Comparison of ENCODE assay signal across 8 cellular contexts in genomic region chr1:232805269-232806070, GRCh38. TPM values are rescaled to one million over a fixed set of nuclear protein-coding genes. Genes with fewer than 3 reads are reported as not detected.
A peak's percentile ranks its signal among the peaks of the same experiment; 100 is the strongest.
DNase-seq lines count a peak whose midpoint lies in the region; ATAC-seq and TF ChIP-seq lines count a peak whose summit lies in the region.

Gene MAP10, plus strand, starts transcription at chr1:232805416. Its CDS starts 34 bp downstream, at chr1:232805450.

- H3K4me1 Mint-ChIP-seq in CD8-positive, alpha-beta memory T cell = peaks cover 20 to 34% (median 24%) of the 10 kb centered on the region in 3 donors

- ATAC-seq in GM19468 (IDR thresholded peaks at IDR 0.05; ENCODE audit: extremely low read depth, unreplicated experiment) = peak; percentile 90
- peak; percentile 86 to 93 (median 90) for ATAC-seq in heart right ventricle

- H3K27me3 Mint-ChIP-seq in CD8-positive, alpha-beta memory T cell = peaks cover 1 to 13% of the 10 kb centered on the region in 2 donors

- peaks cover 9% of the 10 kb centered on the region for H3K4me1 ChIP-seq in CD8-positive, alpha-beta memory T cell (ENCODE audit: insufficient read depth, low read length)
- H3K4me1 ChIP-seq in heart right ventricle (peaks cover 0 to 57% (median 50%) of the 10 kb centered on the region in 9 donors), tibial nerve (peaks cover 0 to 12% (median 4%) of the 10 kb centered on the region in 4 donors)

- WGBS in adipose tissue, 3 donors = 5 to 7% (median 6%) methylated on average over 72 to 74 of the region's 74 CpGs
- 1 to 3% methylated on average over 74 of the region's 74 CpGs for WGBS in heart right ventricle, 2 donors
- 4 to 14% methylated on average over 67 to 70 of the region's 74 CpGs for WGBS in tibial nerve, 2 donors

- TF ChIP-seq EP300 in tibial nerve (IDR thresholded peaks at IDR 0.05) = peak in 1 of 2 donors; percentile 16

- H3K9me3 ChIP-seq in CD8-positive, alpha-beta memory T cell (ENCODE audit: low read length) = no peaks in the 10 kb centered on the region
- H3K9me3 ChIP-seq in heart right ventricle (peaks cover 0 to 19% (median 0%) of the 10 kb centered on the region in 11 donors), tibial nerve (peaks cover 0 to 27% (median 0%) of the 10 kb centered on the region in 4 donors)

- POLR2A ChIA-PET in CD8-positive, alpha-beta memory T cell (lab: Charles Lee) = no interaction called here

- peak within 1 kb of the TSS; percentile 71 for H3K4me3 ChIP-seq in CD8-positive, alpha-beta memory T cell (ENCODE audit: low read length)
- H3K4me3 ChIP-seq in heart right ventricle (peak within 1 kb of the TSS; percentile 69 to 87 (median 78)), tibial nerve (peak within 1 kb of the TSS; percentile 52 to 96 (median 72))

- intact Hi-C loops in heart right ventricle (cut with DNase I) = loop anchor here in 6 of 10 donors (5.0 to 10.0 kb wide), 5 partner anchors 139 to 173 kb away; partner anchors contain the start of genes NTPCR (in 4 of the 6) and SIPA1L2 (in 4 of the 6)
- intact Hi-C loops in posterior vena cava (cut with DNase I) = no loop called here

- peaks cover 19 to 29% (median 24%) of the 10 kb centered on the region in 5 donors for H3K9me3 Mint-ChIP-seq in CD8-positive, alpha-beta memory T cell

- H3K4me3 Mint-ChIP-seq in CD8-positive, alpha-beta memory T cell = peak within 1 kb of the TSS; percentile 87 to 95 (median 89)

- DNase-seq in CD8-positive, alpha-beta memory T cell = peak; percentile 40 to 83 (median 65)
- peak; percentile 66 for DNase-seq in HuH-7 (ENCODE audit: low spot score)
- peak; percentile 49 for DNase-seq in T follicular helper cell (ENCODE audit: low read depth)
- DNase-seq in heart right ventricle = peak; percentile 79 to 83
- peak; percentile 93 for DNase-seq in posterior vena cava (ENCODE audit: low spot score)
- peak; percentile 16 to 23 for DNase-seq in tibial nerve (ENCODE audit: low spot score in 2 of 2)

- no peaks in the 10 kb centered on the region for H3K27me3 ChIP-seq in CD8-positive, alpha-beta memory T cell (ENCODE audit: insufficient read depth, low read length, poor library complexity, severe bottlenecking)
- H3K27me3 ChIP-seq in heart right ventricle (no peaks in the 10 kb centered on the region), tibial nerve (no peaks in the 10 kb centered on the region)

- H3K27ac ChIP-seq in CD8-positive, alpha-beta memory T cell (ENCODE audit: low read depth, low read length) = no peak within 1 kb of the TSS
- H3K27ac ChIP-seq in adipose tissue (ENCODE audit: low read depth, low read length) (peak within 1 kb of the TSS; percentile 72), heart right ventricle (peak within 1 kb of the TSS; percentile 81 to 98 (median 94)), tibial nerve (peak within 1 kb of the TSS; percentile 12 to 89 (median 76))

- peaks cover 2 to 19% (median 4%) of the 10 kb centered on the region in 3 donors for H3K36me3 Mint-ChIP-seq in CD8-positive, alpha-beta memory T cell

- H3K36me3 ChIP-seq in CD8-positive, alpha-beta memory T cell (ENCODE audit: insufficient read depth, low read length) = no peaks in the 10 kb centered on the region
- no peaks in the 10 kb centered on the region for H3K36me3 ChIP-seq in heart right ventricle
- no peaks in the 10 kb centered on the region for H3K36me3 ChIP-seq in tibial nerve

- H3K27ac Mint-ChIP-seq in CD8-positive, alpha-beta memory T cell = peak within 1 kb of the TSS; percentile 56 to 92 (median 82)

- TF ChIP-seq POLR2A in tibial nerve (IDR thresholded peaks at IDR 0.05) = no peak

- TF ChIP-seq CTCF in heart right ventricle (IDR thresholded peaks at IDR 0.05) (no peak), tibial nerve (IDR thresholded peaks at IDR 0.05) (no peak)

- CTCF ChIA-PET in CD8-positive, alpha-beta memory T cell (lab: Charles Lee) = interaction anchor here (0.6 to 1.5 kb wide), 2 partner anchors 11 to 60 kb away, joined by 3 read pairs; no protein-coding TSS in a partner anchor

RNA-seq across cellular contexts. Expression of gene MAP10, which starts in this region (rescaled TPM):
- 1 to 10 TPM; 1.4 to 1.8 TPM for total RNA-seq in CD8-positive, alpha-beta memory T cell
- 1.4 TPM for polyA plus RNA-seq in CD8-positive, alpha-beta memory T cell
- polyA plus RNA-seq in adipose tissue = 1 to 10 TPM in 2 of 3 donors, under 1 TPM in 1; 0.91 to 1.6 (median 1.2) TPM
- total RNA-seq in heart right ventricle = 1 to 10 TPM; 2.5 to 4.8 (median 3.9) TPM
- 1 to 10 TPM; 1.1 to 1.8 TPM for polyA plus RNA-seq in heart right ventricle
- total RNA-seq in posterior vena cava = 1 to 10 TPM; 1.2 to 2.9 TPM
- 1 to 10 TPM; 2.5 to 3.7 (median 3.2) TPM for total RNA-seq in tibial nerve

Comparison
In these comparisons a context has a peak if more than half of its experiments do, and no peak if none do; other contexts are left out.
1. DNase-seq: peak in every context shown above with its lines; median percentile 93 in posterior vena cava; 81 in heart right ventricle; 66 in HuH-7; 65 in CD8-positive, alpha-beta memory T cell; 49 in T follicular helper cell; 20 in tibial nerve.
2. intact Hi-C loops: an anchor here in heart right ventricle (5.0 to 10.0 kb wide); none called in posterior vena cava.